In the genomic region with DNA sequence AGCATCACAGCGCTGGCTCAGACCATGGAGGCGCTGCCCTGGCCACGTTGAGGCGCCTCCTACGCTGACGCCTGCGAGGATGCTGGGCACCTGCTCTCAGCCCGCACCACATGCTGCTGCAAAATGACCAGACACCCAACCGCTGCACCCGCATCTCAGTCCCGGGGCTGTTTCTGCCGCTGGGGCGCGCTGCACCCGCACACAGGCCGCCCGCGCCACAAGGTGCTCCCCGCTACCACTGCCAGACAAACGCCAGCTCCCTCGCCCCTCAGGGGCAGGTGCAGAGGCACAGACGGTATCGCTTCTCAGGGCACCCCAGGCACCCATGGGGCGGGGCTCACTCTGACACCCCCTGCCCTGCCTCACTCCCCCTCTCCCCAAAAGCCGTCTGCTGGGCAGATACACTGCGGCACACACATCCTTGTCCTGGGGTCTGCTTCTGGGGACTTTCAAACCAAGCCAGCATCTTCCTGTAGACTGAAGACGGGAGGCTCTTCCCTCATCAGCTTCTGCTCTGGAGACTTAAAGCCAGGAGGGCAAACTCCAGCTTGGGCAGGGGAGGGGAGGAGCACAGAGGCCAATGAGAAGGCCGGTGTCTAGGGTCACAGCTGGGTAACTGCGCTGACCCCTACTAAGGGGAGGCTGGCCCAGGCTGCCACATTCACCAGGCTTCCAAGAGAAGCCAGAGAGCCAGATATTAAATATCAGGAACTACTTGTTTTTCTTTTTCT, we compare ENCODE assay signal across 18 cellular contexts. TPM values are rescaled to one million over a fixed set of nuclear protein-coding genes. Genes with fewer than 3 reads are reported as not detected.
DNase-seq lines count a peak whose midpoint lies in the region; ATAC-seq and TF ChIP-seq lines count a peak whose summit lies in the region.
"Had no signal": no experiment of that assay in that cellular context is flagged by ENCODE, and none has a peak within 500 bp of the region (broad histone marks: within the 10 kb centered on the region; RNA-seq: fewer than 3 reads in every experiment).

No MANE protein-coding gene starts in this region.

- TF ChIP-seq CTCF in VCaP (conservative IDR thresholded peaks at IDR 0.05): no peak
- no peak for TF ChIP-seq CTCF in type B pancreatic cell (conservative IDR thresholded peaks at IDR 0.05)

- peaks cover 4% of the 10 kb centered on the region for H3K36me3 Mint-ChIP-seq in type B pancreatic cell

- peaks cover 4 to 9% of the 10 kb centered on the region in 2 donors for H3K36me3 ChIP-seq in aorta (ENCODE audit: control insufficient read depth in 1 of 2, insufficient read depth in 2 of 2, low read length in 1 of 2)

- H3K4me3 Mint-ChIP-seq in type B pancreatic cell: no peak overlapping the region

- intact Hi-C loops in aorta (cut with DNase I): no loop called here

- no peaks in the 10 kb centered on the region for H3K27me3 ChIP-seq in aorta (ENCODE audit: control insufficient read depth in 1 of 2, insufficient read depth in 2 of 2, low read length in 1 of 2)

- H3K4me1 ChIP-seq in aorta (ENCODE audit: control insufficient read depth in 1 of 2, insufficient read depth in 2 of 2, low read length in 2 of 2): no peaks in the 10 kb centered on the region

- ATAC-seq in left lobe of liver: peak; percentile 76
- peak; percentile 30 for ATAC-seq in aorta (ENCODE audit: low FRiP score)

- no peaks in the 10 kb centered on the region for H3K4me1 Mint-ChIP-seq in type B pancreatic cell (ENCODE audit: unreplicated experiment)

- H3K9me3 ChIP-seq in aorta (ENCODE audit: control insufficient read depth, low read length): no peaks in the 10 kb centered on the region

- no peak overlapping the region for H3K27ac Mint-ChIP-seq in type B pancreatic cell

- no peaks in the 10 kb centered on the region for H3K9me3 Mint-ChIP-seq in type B pancreatic cell

- H3K27ac ChIP-seq in VCaP: peak overlapping the region; percentile 65
- no peak overlapping the region for H3K27ac ChIP-seq in aorta (ENCODE audit: low read depth in 1 of 2, low read length in 2 of 2)
- H3K27ac ChIP-seq: C4-2B, KMS-11 had no signal

- 96% methylated on average over 29 of the region's 29 CpGs for WGBS in aorta, 2 donors

- H3K27me3 Mint-ChIP-seq in type B pancreatic cell: no peaks in the 10 kb centered on the region

- no peak overlapping the region for H3K4me3 ChIP-seq in aorta (ENCODE audit: low read length in 2 of 2)

- DNase-seq in left lobe of liver (ENCODE audit: low spot score) (no peak), aorta (no peak), activated gamma-delta T cell treated with Interleukin-2 at 50 U/mL for 16 hours (no peak), type B pancreatic cell (ENCODE audit: extremely low spot score, unreplicated experiment) (no peak)
- DNase-seq: ACHN; AML-193; H7; NCI-H1048; NCI-H1436; NCI-H2029 treated with DMSO at 0.1 percent for 48 hours; NCI-H510A; NCI-H748 treated with DMSO at 0.1 percent for 48 hours; NK-92 treated with Interleukin-12 subunit alpha and Interleukin-12 subunit beta, amount 100 ng/mL, for 24 hours; Right ventricle myocardium superior; SW 1271 had no signal

RNA-seq across cellular contexts. Expression of gene CHERP, which starts 16.3 kb away (rescaled TPM):
- total RNA-seq in left lobe of liver: 27.2 TPM
- total RNA-seq in aorta: 10 to 100 TPM; 32.4 to 36.6 TPM
- 10 to 100 TPM in 1 of 2 donors, 1 to 10 TPM in 1; 5.5 to 17.4 TPM for polyA plus RNA-seq in aorta
- total RNA-seq in type B pancreatic cell (ENCODE audit: low replicate concordance): 61.0 and 70.8 TPM in 2 replicates

RNA-seq across cellular contexts. Expression of gene C19orf44, which starts 29.7 kb away (rescaled TPM):
- total RNA-seq in left lobe of liver (2.4 TPM), aorta (1 to 10 TPM; 3.6 to 6.4 TPM), type B pancreatic cell (ENCODE audit: low replicate concordance) (4.3 and 8.5 TPM in 2 replicates)
- polyA plus RNA-seq in aorta: 1 to 10 TPM; 1.4 to 8.2 TPM

RNA-seq across cellular contexts. Expression of gene CALR3, which starts 29.9 kb away (rescaled TPM):
- not detected for total RNA-seq in left lobe of liver
- total RNA-seq in aorta: not detected
- not detected for polyA plus RNA-seq in aorta
- total RNA-seq in type B pancreatic cell (ENCODE audit: low replicate concordance): not detected in 2 replicates
- total RNA-seq: Right ventricle myocardium superior had no signal

RNA-seq across cellular contexts. Expression of gene SLC35E1, which starts 46.3 kb away (rescaled TPM):
- total RNA-seq in left lobe of liver: 22.9 TPM
- total RNA-seq in aorta: 10 to 100 TPM; 33.9 to 37.7 TPM
- polyA plus RNA-seq in aorta: 10 to 100 TPM; 22.5 to 24.5 TPM
- total RNA-seq in type B pancreatic cell (ENCODE audit: low replicate concordance): 44.5 and 52.7 TPM in 2 replicates

RNA-seq across cellular contexts. Expression of gene EPS15L1, which starts 54.1 kb away (rescaled TPM):
- total RNA-seq in left lobe of liver (17.2 TPM), aorta (10 to 100 TPM; 32.3 to 44.7 TPM), type B pancreatic cell (ENCODE audit: low replicate concordance) (46.6 and 48.7 TPM in 2 replicates)
- polyA plus RNA-seq in aorta: 10 to 100 TPM in 1 of 2 donors, 1 to 10 TPM in 1; 7.1 to 15.7 TPM
